6 cellular contexts compared by ENCODE assay signal in genomic region chr10:62479523-62479922, GRCh38.
"Had no signal": no experiment of that assay in that cellular context is flagged by ENCODE, and none has a peak within 500 bp of the region (broad histone marks: within the 10 kb centered on the region; RNA-seq: fewer than 3 reads in every experiment).

No MANE protein-coding gene starts in this region.

- H3K36me3 ChIP-seq: HAP-1 had no signal

- H3K9me3 ChIP-seq: HAP-1 had no signal

- H3K27ac ChIP-seq: GM23248, HL-60 had no signal

- H2AFZ ChIP-seq: GM23248 had no signal

- H3K4me1 ChIP-seq: HAP-1 had no signal

- H3K9ac ChIP-seq: GM23248 had no signal

- H3K4me3 ChIP-seq: GM23248, HAP-1 had no signal

- DNase-seq: GM23248, GOT3, H7, HFFc6 had no signal
